Comparison of ENCODE assay signal across 8 cellular contexts in the genomic region with DNA sequence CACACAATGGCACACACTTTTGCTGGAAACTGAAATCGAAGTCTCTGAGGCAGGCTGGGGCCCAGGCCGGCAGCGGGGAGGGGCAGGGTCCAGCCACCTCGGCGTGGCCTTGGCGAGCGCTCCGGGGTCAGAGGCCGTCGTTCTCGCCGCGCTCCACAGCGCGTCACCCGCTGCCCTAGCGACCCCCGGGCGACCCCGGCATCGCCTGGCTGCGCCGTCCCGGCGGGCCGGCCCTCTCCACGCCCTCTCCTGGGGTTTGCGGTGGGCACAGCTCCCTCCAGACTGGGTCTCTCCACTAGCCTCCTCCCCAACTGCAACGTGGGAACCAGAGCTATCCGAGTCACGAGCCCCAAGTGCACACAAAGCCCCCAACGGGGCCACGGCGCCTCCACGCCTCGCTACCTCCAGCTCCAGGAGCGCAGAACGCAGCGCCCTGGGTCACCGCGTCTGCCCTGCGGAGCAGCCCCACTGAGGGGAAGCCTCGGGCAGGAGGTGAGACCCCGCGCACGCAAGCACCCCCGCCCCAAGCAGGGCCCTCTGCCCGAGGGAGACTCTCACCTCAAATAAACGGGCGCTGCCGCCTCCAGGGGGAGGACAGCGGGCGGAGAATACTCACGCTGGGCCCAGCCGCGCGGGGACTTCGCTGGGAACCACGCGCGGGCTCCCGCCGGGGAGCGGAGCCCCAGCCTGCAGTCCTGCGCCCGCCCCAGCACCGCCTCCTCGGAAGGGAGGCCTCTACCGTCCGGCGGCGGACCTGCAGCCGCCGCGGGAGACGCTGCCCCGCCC.
A peak's percentile ranks its signal among the peaks of the same experiment; 100 is the strongest.
DNase-seq lines count a peak whose midpoint lies in the region; ATAC-seq lines count a peak whose summit lies in the region.

No MANE protein-coding gene starts in this region.

- DNase-seq in NOMO-1 (lab: John Stamatoyannopoulos, UW; ENCODE audit: unreplicated experiment in 2 of 2), result peak; percentile 55 to 77
- DNase-seq in activated T-cell treated with anti-CD3 and anti-CD28 coated beads for 1 hour (ENCODE audit: low read depth), result peak; percentile 61
- DNase-seq in myocyte (ENCODE audit: low read depth), result peak; percentile 79
- DNase-seq in stimulated activated CD8-positive, alpha-beta memory T cell treated with anti-CD3 and anti-CD28 coated beads, Interleukin-7, amount 100 ng/mL, for 24 hours (ENCODE audit: low read depth), result peak; percentile 50

- H3K9ac ChIP-seq in BLaER1, result peak overlapping the region; percentile 78

- ATAC-seq in GM19324 (IDR thresholded peaks at IDR 0.05; ENCODE audit: low FRiP score, unreplicated experiment) (peak; percentile 98), HG03439 (IDR thresholded peaks at IDR 0.05; ENCODE audit: unreplicated experiment) (peak; percentile 98), esophagus mucosa (peak; percentile 99)

- H3K36me3 ChIP-seq in BLaER1, result no peaks in the 10 kb centered on the region

- H3K4me3 ChIP-seq in BLaER1, result peak overlapping the region; percentile 87

- peak overlapping the region; percentile 85 for H3K4me2 ChIP-seq in BLaER1

- H3K9me3 ChIP-seq in BLaER1, result no peaks in the 10 kb centered on the region

- H3K4me1 ChIP-seq in BLaER1, result peaks cover 13% of the 10 kb centered on the region

- no peaks in the 10 kb centered on the region for H4K20me1 ChIP-seq in BLaER1

- H3K27me3 ChIP-seq in BLaER1, result no peaks in the 10 kb centered on the region

- H3K27ac ChIP-seq in BLaER1, result peak overlapping the region; percentile 80

Comparison
In these comparisons a context has a peak if more than half of its experiments do, and no peak if none do; other contexts are left out.
1. Peak in every context shown above with its lines: DNase-seq, ATAC-seq, H3K4me3 ChIP-seq and H3K27ac ChIP-seq.